Comparison of ENCODE assay signal across 1 cellular context in genomic region chr4:135277980-135278315, GRCh38.
TF ChIP-seq lines count a peak whose summit lies in the region.

No MANE protein-coding gene starts in this region.

TF ChIP-seq in WTC11, 78 proteins besides CTCF, POLR2A, EP300 and RAD21 (continued from another document):
- no peak for TF ChIP-seq NFYB (CRISPR knock-in tag; conservative IDR thresholded peaks at IDR 0.05; ENCODE audit: low read depth)
- no peak for TF ChIP-seq FOXJ3 (CRISPR knock-in tag; IDR thresholded peaks at IDR 0.05; ENCODE audit: borderline replicate concordance)
